ENCODE assay signal across 2 cellular contexts in genomic region chr7:40117199-40117598, GRCh38. TPM values are rescaled to one million over a fixed set of nuclear protein-coding genes. Genes with fewer than 3 reads are reported as not detected.
"Had no signal": no experiment of that assay in that cellular context is flagged by ENCODE, and none has a peak within 500 bp of the region (broad histone marks: within the 10 kb centered on the region; RNA-seq: fewer than 3 reads in every experiment).

No MANE protein-coding gene starts in this region.

RNA-seq across cellular contexts. Expression of gene SUGCT, which starts 17.6 kb away (rescaled TPM):
- total RNA-seq: activated CD4-positive, alpha-beta T cell treated with anti-CD3 and anti-CD28 coated beads, Interleukin-2, amount 10 ng/mL, durations not matched to agents 7 days and 5 days; T-helper 2 cell treated with Interferon-gamma antibody and Interleukin-4, amounts not matched to agents 100 ng/mL and 5 ng/mL, for 36 hours had no signal
